16 cellular contexts compared by ENCODE assay signal in the genomic region with DNA sequence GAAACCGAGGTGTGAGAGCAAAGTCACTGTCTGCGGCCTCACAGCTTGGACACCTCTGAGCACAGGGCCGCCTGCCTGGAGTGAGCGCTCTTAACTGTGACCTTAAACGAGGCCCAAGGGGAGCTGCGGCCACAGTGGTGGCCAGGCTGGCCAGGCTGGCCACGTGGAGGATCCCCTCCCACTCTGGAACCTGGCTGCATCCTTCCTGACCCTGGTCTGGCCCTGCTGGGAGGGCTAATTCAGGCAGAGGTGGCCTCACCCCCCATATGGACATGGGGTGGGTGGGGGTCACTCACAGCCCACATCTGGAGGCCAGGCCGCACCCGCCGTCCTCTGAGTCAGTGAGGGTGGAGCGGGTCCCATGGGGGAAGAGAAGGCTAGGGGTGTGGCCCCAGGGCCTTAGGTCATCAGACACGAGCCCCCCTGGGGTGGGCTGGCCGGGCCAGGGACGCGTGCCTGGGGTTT. TPM values are rescaled to one million over a fixed set of nuclear protein-coding genes. Genes with fewer than 3 reads are reported as not detected.
A peak's percentile ranks its signal among the peaks of the same experiment; 100 is the strongest.
DNase-seq lines count a peak whose midpoint lies in the region; ATAC-seq and TF ChIP-seq lines count a peak whose summit lies in the region.
"Had no signal": no experiment of that assay in that cellular context is flagged by ENCODE, and none has a peak within 500 bp of the region (broad histone marks: within the 10 kb centered on the region; RNA-seq: fewer than 3 reads in every experiment).

No MANE protein-coding gene starts in this region.

- H3K27ac Mint-ChIP-seq in mesothelial cell of epicardium (peak overlapping the region; percentile 87), type B pancreatic cell (peak overlapping the region; percentile 85), T-cell (peak overlapping the region in 1 of 2 donors; percentile 28)
- no peak overlapping the region for H3K27ac Mint-ChIP-seq in activated naive CD8-positive, alpha-beta T cell treated with anti-CD3 and anti-CD28 coated beads for 36 hours
- H3K27ac Mint-ChIP-seq: activated B cell treated with CpG ODN at 0.5 μM for 24 hours had no signal

- WGBS in SK-N-SH (ENCODE audit: low lambda C conversion rate), result 92% methylated on average over 7 of the region's 15 CpGs
- WGBS in esophagus muscularis mucosa, result 68% methylated on average over 12 of the region's 15 CpGs

- H3K4me1 Mint-ChIP-seq in mesothelial cell of epicardium, result peaks cover 36% of the 10 kb centered on the region
- H3K4me1 Mint-ChIP-seq in type B pancreatic cell (ENCODE audit: unreplicated experiment), result peaks cover 26% of the 10 kb centered on the region
- H3K4me1 Mint-ChIP-seq in T-cell, result peaks cover 10 to 18% (median 17%) of the 10 kb centered on the region in 3 donors
- H3K4me1 Mint-ChIP-seq in activated naive CD8-positive, alpha-beta T cell treated with anti-CD3 and anti-CD28 coated beads for 36 hours, result peaks cover 1% of the 10 kb centered on the region

- H4K20me1 ChIP-seq in SK-N-SH (ENCODE audit: insufficient read depth), result peaks cover 48% of the 10 kb centered on the region

- H2AFZ ChIP-seq in SK-N-SH (ENCODE audit: low read depth), result no peak overlapping the region

- H3K4me1 ChIP-seq in SK-N-SH (ENCODE audit: control insufficient read depth in 1 of 2, insufficient read depth in 2 of 2, low read depth in 1 of 2, low read length in 1 of 2) (peaks cover 32 to 67% of the 10 kb centered on the region in 2 experiments), esophagus muscularis mucosa (peaks cover 51 to 75% (median 62%) of the 10 kb centered on the region in 4 donors)

- no peak for TF ChIP-seq RAD21 in SK-N-SH (IDR thresholded peaks at IDR 0.05; ENCODE audit: low read length)

- no peak overlapping the region for H3K4me3 Mint-ChIP-seq in mesothelial cell of epicardium
- H3K4me3 Mint-ChIP-seq in type B pancreatic cell, result peak overlapping the region; percentile 54
- no peak overlapping the region for H3K4me3 Mint-ChIP-seq in T-cell
- no peak overlapping the region for H3K4me3 Mint-ChIP-seq in activated naive CD8-positive, alpha-beta T cell treated with anti-CD3 and anti-CD28 coated beads for 36 hours
- H3K4me3 Mint-ChIP-seq: activated B cell treated with CpG ODN at 0.5 μM for 24 hours had no signal

- TF ChIP-seq POLR2A in esophagus muscularis mucosa (IDR thresholded peaks at IDR 0.05; ENCODE audit: low read depth), result no peak

- CTCF ChIA-PET in SK-N-SH (lab: Yijun Ruan, JAX) (interaction anchor here (0.9 to 32.1 kb wide), 8 partner anchors 8 to 108 kb away, joined by 3 to 558 read pairs (median 6); no protein-coding TSS in a partner anchor), T-cell (lab: Charles Lee) (interaction anchor here in 1 of 2 donors (1.1 kb wide), 1 partner anchor 11 kb away, joined by 3 read pairs; no protein-coding TSS in a partner anchor)

- H3K9me3 ChIP-seq in SK-N-SH, result no peaks in the 10 kb centered on the region
- H3K9me3 ChIP-seq in esophagus muscularis mucosa, result no peaks in the 10 kb centered on the region
- H3K9me3 ChIP-seq: neutrophil had no signal

- POLR2A ChIA-PET in SK-N-SH (lab: Yijun Ruan, JAX), result interaction anchor here (2.1 kb wide), 1 partner anchor 14 kb away, joined by 11 read pairs; no protein-coding TSS in a partner anchor
- POLR2A ChIA-PET in T-cell (lab: Charles Lee), result no interaction called here

- peaks cover 2% of the 10 kb centered on the region for H3K36me3 Mint-ChIP-seq in mesothelial cell of epicardium
- H3K36me3 Mint-ChIP-seq in type B pancreatic cell, result no peaks in the 10 kb centered on the region
- H3K36me3 Mint-ChIP-seq in T-cell, result peaks cover 7% of the 10 kb centered on the region
- H3K36me3 Mint-ChIP-seq in activated naive CD8-positive, alpha-beta T cell treated with anti-CD3 and anti-CD28 coated beads for 36 hours, result no peaks in the 10 kb centered on the region

- TF ChIP-seq CTCF in SK-N-SH (IDR thresholded peaks at IDR 0.05), result no peak
- TF ChIP-seq CTCF in esophagus muscularis mucosa (IDR thresholded peaks at IDR 0.05), result no peak
- TF ChIP-seq CTCF in mesothelial cell of epicardium (IDR thresholded peaks at IDR 0.05; ENCODE audit: unreplicated experiment), result no peak
- no peak for TF ChIP-seq CTCF in type B pancreatic cell (conservative IDR thresholded peaks at IDR 0.05)

- H3K4me2 ChIP-seq in SK-N-SH, result peak overlapping the region; percentile 15; the same call in 1 of the 2 replicates

- TF ChIP-seq EP300 in SK-N-SH (IDR thresholded peaks at IDR 0.05; ENCODE audit: borderline replicate concordance in 1 of 2, low read depth in 1 of 2, low read length in 1 of 2) (no peak), esophagus muscularis mucosa (IDR thresholded peaks at IDR 0.05) (no peak)

- H3K4me3 ChIP-seq in SK-N-SH (ENCODE audit: low read depth in 2 of 2, low read length in 1 of 2) (no peak overlapping the region), esophagus muscularis mucosa (no peak overlapping the region)

- H3K27me3 ChIP-seq in SK-N-SH (ENCODE audit: insufficient read depth), result no peaks in the 10 kb centered on the region
- H3K27me3 ChIP-seq in esophagus muscularis mucosa, result no peaks in the 10 kb centered on the region
- H3K27me3 ChIP-seq: brain microvascular endothelial cell had no signal

- H3K36me3 ChIP-seq in SK-N-SH (replicated peaks in 1 of 2; ENCODE audit: control insufficient read depth in 1 of 2, insufficient read depth in 2 of 2, low read length in 1 of 2), result peaks cover 0 to 31% of the 10 kb centered on the region in 2 experiments
- H3K36me3 ChIP-seq in esophagus muscularis mucosa, result peaks cover 13 to 33% (median 32%) of the 10 kb centered on the region in 4 donors

- H3K9me2 ChIP-seq in SK-N-SH, result no peaks in the 10 kb centered on the region

- intact Hi-C loops in esophagus muscularis mucosa (cut with DNase I), result no loop called here

- H3K9me3 Mint-ChIP-seq in mesothelial cell of epicardium (no peaks in the 10 kb centered on the region), type B pancreatic cell (no peaks in the 10 kb centered on the region), T-cell (no peaks in the 10 kb centered on the region)
- no peaks in the 10 kb centered on the region for H3K9me3 Mint-ChIP-seq in activated naive CD8-positive, alpha-beta T cell treated with anti-CD3 and anti-CD28 coated beads for 36 hours
- H3K9me3 Mint-ChIP-seq: activated B cell treated with CpG ODN at 0.5 μM for 24 hours had no signal

- H3K27ac ChIP-seq in SK-N-SH (ENCODE audit: low read depth in 2 of 2, low read length in 1 of 2), result no peak overlapping the region; a peak in 1 of 4 replicates
- H3K27ac ChIP-seq in esophagus muscularis mucosa (replicated peaks in 1 of 4), result peak overlapping the region; percentile 82 to 90 (median 84)
- H3K27ac ChIP-seq: 22Rv1, brain microvascular endothelial cell, neutrophil had no signal

- ATAC-seq in SK-N-SH treated with all-trans-retinoic acid at 6 μM for 48 hours (no peak), T-cell (replicated peaks in 1 of 4) (no peak), GM21447 (IDR thresholded peaks at IDR 0.05; ENCODE audit: unreplicated experiment) (no peak)

- H3K79me2 ChIP-seq in SK-N-SH (ENCODE audit: insufficient read depth), result peaks cover 55% of the 10 kb centered on the region

- no peaks in the 10 kb centered on the region for H3K27me3 Mint-ChIP-seq in mesothelial cell of epicardium (ENCODE audit: low read depth)
- no peaks in the 10 kb centered on the region for H3K27me3 Mint-ChIP-seq in type B pancreatic cell
- no peaks in the 10 kb centered on the region for H3K27me3 Mint-ChIP-seq in T-cell
- no peaks in the 10 kb centered on the region for H3K27me3 Mint-ChIP-seq in activated naive CD8-positive, alpha-beta T cell treated with anti-CD3 and anti-CD28 coated beads for 36 hours
- H3K27me3 Mint-ChIP-seq: activated B cell treated with CpG ODN at 0.5 μM for 24 hours had no signal

- DNase-seq in SK-N-SH (no peak), esophagus muscularis mucosa (ENCODE audit: extremely low spot score) (no peak), mesothelial cell of epicardium (ENCODE audit: low spot score in 2 of 2, unreplicated experiment in 2 of 2) (no peak), type B pancreatic cell (ENCODE audit: extremely low spot score, unreplicated experiment) (no peak), T-cell (no peak)
- no peak for DNase-seq in activated naive CD8-positive, alpha-beta T cell treated with anti-CD3 and anti-CD28 coated beads for 36 hours
- DNase-seq: activated B cell treated with CpG ODN at 0.5 μM for 24 hours; activated T-cell treated with anti-CD3 and anti-CD28 coated beads, Interleukin-2, amount 50 U/mL, for 48 hours; brain microvascular endothelial cell; DMS79; NCI-H446; SHP77 had no signal

- no peak overlapping the region for H3K9ac ChIP-seq in SK-N-SH

- H3F3A ChIP-seq in SK-N-SH (replicated peaks; ENCODE audit: insufficient read depth), result peaks cover 20% of the 10 kb centered on the region

RNA-seq across cellular contexts. Expression of a gene that starts 6.6 kb away (rescaled TPM):
- polyA plus RNA-seq in SK-N-SH (2012; rRNA removed), result 11.4 and 37.4 TPM in 2 replicates
- polyA plus RNA-seq in SK-N-SH (2012; cell fraction: cytosol; rRNA removed), result 14.5 and 28.9 TPM in 2 replicates
- polyA plus RNA-seq in SK-N-SH (2012; cell fraction: nucleus; rRNA removed), result 42.9 and 52.9 TPM in 2 replicates
- total RNA-seq in esophagus muscularis mucosa (10 to 100 TPM in 3 of 4 donors, 1 to 10 TPM in 1; 7.1 to 31.3 (median 21.7) TPM), mesothelial cell of epicardium (36.7 to 37.6 TPM (median 37.5 TPM) in 3 replicates), type B pancreatic cell (ENCODE audit: low replicate concordance) (9.7 and 29.0 TPM in 2 replicates), T-cell (under 1 TPM; 0.38 to 0.89 (median 0.56) TPM)
- under 1 TPM in 1 of 2 experiments, not detected in 1; 0.08 TPM for total RNA-seq in activated naive CD8-positive, alpha-beta T cell treated with anti-CD3 and anti-CD28 coated beads for 36 hours

RNA-seq across cellular contexts. Expression of a gene that starts 27.1 kb away (rescaled TPM):
- polyA plus RNA-seq in SK-N-SH (2012; rRNA removed), result 96.3 and 96.4 TPM in 2 replicates
- 52.4 and 75.8 TPM in 2 replicates for polyA plus RNA-seq in SK-N-SH (2012; cell fraction: cytosol; rRNA removed)
- polyA plus RNA-seq in SK-N-SH (2012; cell fraction: nucleus; rRNA removed), result 95.5 and 121 TPM in 2 replicates
- total RNA-seq in esophagus muscularis mucosa (10 to 100 TPM; 24.5 to 44.1 (median 40.2) TPM), mesothelial cell of epicardium (31.8 to 35.6 TPM (median 33.6 TPM) in 3 replicates), type B pancreatic cell (ENCODE audit: low replicate concordance) (30.5 and 39.3 TPM in 2 replicates), T-cell (10 to 100 TPM; 41.2 to 53.7 (median 47.4) TPM)
- 10 to 100 TPM; 73.0 to 73.9 TPM for total RNA-seq in activated naive CD8-positive, alpha-beta T cell treated with anti-CD3 and anti-CD28 coated beads for 36 hours

RNA-seq across cellular contexts. Expression of a gene that starts 38.2 kb away (rescaled TPM):
- polyA plus RNA-seq in SK-N-SH (2012; rRNA removed), result 21.9 and 25.8 TPM in 2 replicates
- 6.6 and 7.3 TPM in 2 replicates for polyA plus RNA-seq in SK-N-SH (2012; cell fraction: cytosol; rRNA removed)
- polyA plus RNA-seq in SK-N-SH (2012; cell fraction: nucleus; rRNA removed), result 166 and 305 TPM in 2 replicates
- total RNA-seq in esophagus muscularis mucosa, result 10 to 100 TPM; 11.6 to 24.6 (median 21.3) TPM
- 32.9 to 35.1 TPM (median 34.1 TPM) in 3 replicates for total RNA-seq in mesothelial cell of epicardium
- total RNA-seq in type B pancreatic cell (ENCODE audit: low replicate concordance), result 32.3 and 41.4 TPM in 2 replicates
- 100 to 1,000 TPM; 213 to 675 (median 230) TPM for total RNA-seq in T-cell
- 10 to 100 TPM; 66.2 to 73.1 TPM for total RNA-seq in activated naive CD8-positive, alpha-beta T cell treated with anti-CD3 and anti-CD28 coated beads for 36 hours

RNA-seq across cellular contexts. Expression of a gene that starts 47.4 kb away (rescaled TPM):
- polyA plus RNA-seq in SK-N-SH (2012; rRNA removed), result 48.7 and 52.6 TPM in 2 replicates
- 34.6 and 46.2 TPM in 2 replicates for polyA plus RNA-seq in SK-N-SH (2012; cell fraction: cytosol; rRNA removed)
- 88.0 and 107 TPM in 2 replicates for polyA plus RNA-seq in SK-N-SH (2012; cell fraction: nucleus; rRNA removed)
- total RNA-seq in esophagus muscularis mucosa (10 to 100 TPM; 40.6 to 51.2 (median 45.9) TPM), mesothelial cell of epicardium (34.7 to 37.7 TPM (median 35.3 TPM) in 3 replicates), type B pancreatic cell (ENCODE audit: low replicate concordance) (43.9 and 46.5 TPM in 2 replicates), T-cell (10 to 100 TPM; 37.7 to 73.8 (median 65.7) TPM)
- total RNA-seq in activated naive CD8-positive, alpha-beta T cell treated with anti-CD3 and anti-CD28 coated beads for 36 hours, result 100 to 1,000 TPM; 103 to 107 TPM

Comparison
In these comparisons a context has a peak if more than half of its experiments do, and no peak if none do; other contexts are left out.
1. H3K27ac ChIP-seq: peak in esophagus muscularis mucosa (4 of 4); none in SK-N-SH (0 of 2).